In the genomic region with DNA sequence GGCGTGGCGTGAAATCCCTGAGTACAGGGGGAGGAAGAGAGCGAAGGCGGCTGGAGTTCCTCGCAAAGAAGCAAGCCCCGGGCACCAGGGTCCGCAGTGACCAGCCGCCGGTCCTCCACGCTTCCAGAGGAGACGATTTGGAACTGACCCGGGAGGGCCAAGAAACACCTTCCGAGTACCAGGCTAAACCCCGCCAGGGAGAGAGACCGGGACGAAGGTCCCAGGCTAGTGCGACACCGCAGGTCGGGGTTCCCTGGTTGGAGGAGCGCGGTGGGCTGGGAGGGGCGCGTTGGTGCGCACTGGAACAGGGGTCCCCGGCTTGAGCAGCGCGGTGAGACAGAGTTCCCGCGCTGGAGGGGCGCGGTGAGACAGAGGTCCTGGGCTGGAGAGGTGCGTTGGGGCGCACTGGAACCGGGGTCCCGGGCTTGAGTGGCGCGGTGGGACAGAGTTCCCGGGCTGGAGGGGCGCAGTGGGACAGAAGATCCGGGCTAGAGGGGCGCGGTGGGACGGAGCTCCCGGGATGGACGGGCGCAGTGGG, we compare ENCODE assay signal across 8 cellular contexts. TPM values are rescaled to one million over a fixed set of nuclear protein-coding genes. Genes with fewer than 3 reads are reported as not detected.
DNase-seq lines count a peak whose midpoint lies in the region; ATAC-seq and TF ChIP-seq lines count a peak whose summit lies in the region.

No MANE protein-coding gene starts in this region.

- H3K4me3 ChIP-seq in ascending aorta, result peak overlapping the region; percentile 80 to 92
- peak overlapping the region; percentile 76 for H3K4me3 ChIP-seq in hepatocyte
- peak overlapping the region; percentile 89 for H3K4me3 ChIP-seq in rectal smooth muscle tissue (ENCODE audit: low read length)

- peak overlapping the region; percentile 82 for H3K9ac ChIP-seq in rectal smooth muscle tissue (ENCODE audit: low read length)

- intact Hi-C loops in ascending aorta (cut with DNase I), result loop anchor here (1.0 to 10.0 kb wide), 2 partner anchors 13 to 1289 kb away; a partner anchor contains a TSS

- H3K79me2 ChIP-seq in hepatocyte, result peaks cover 57% of the 10 kb centered on the region

- no peak for TF ChIP-seq CTCF in ascending aorta (IDR thresholded peaks at IDR 0.05)
- no peak for TF ChIP-seq CTCF in hepatocyte (IDR thresholded peaks at IDR 0.05; ENCODE audit: poor library complexity)

- H3K27ac ChIP-seq in ascending aorta, result peak overlapping the region; percentile 96 to 98
- H3K27ac ChIP-seq in hepatocyte, result peak overlapping the region; percentile 91
- peak overlapping the region; percentile 80 for H3K27ac ChIP-seq in rectal smooth muscle tissue (ENCODE audit: low read depth, low read length)

- no peaks in the 10 kb centered on the region for H3K9me3 ChIP-seq in ascending aorta
- no peaks in the 10 kb centered on the region for H3K9me3 ChIP-seq in hepatocyte (ENCODE audit: low read depth)

- H3K9me2 ChIP-seq in hepatocyte (replicated peaks; ENCODE audit: insufficient read depth), result no peaks in the 10 kb centered on the region

- peaks cover 18% of the 10 kb centered on the region for H4K20me1 ChIP-seq in hepatocyte (ENCODE audit: insufficient read depth, poor library complexity, severe bottlenecking)

- under 1% methylated on average over 28 of the region's 46 CpGs for WGBS in hepatocyte (ENCODE audit: low lambda C conversion rate, missing lambda C conversion rate)

- H3K4me1 ChIP-seq in ascending aorta (peaks cover 8 to 10% of the 10 kb centered on the region in 2 donors), hepatocyte (ENCODE audit: insufficient read depth) (peaks cover 15% of the 10 kb centered on the region), rectal smooth muscle tissue (ENCODE audit: control insufficient read depth, insufficient read depth, low read length) (no peaks in the 10 kb centered on the region)

- DNase-seq in activated effector memory CD4-positive, alpha-beta T cell treated with anti-CD3 and anti-CD28 coated beads, Interleukin-2, amount 50 U/mL, for 16 hours, result peak; percentile 72
- no peak for DNase-seq in activated effector memory CD4-positive, alpha-beta T cell treated with Interleukin-2 at 50 U/mL for 16 hours
- DNase-seq in NCI-H226 (peak; percentile 9), ascending aorta (ENCODE audit: low spot score in 2 of 2) (peak in 1 of 2 donors; percentile 70), hepatocyte (ENCODE audit: low spot score) (peak; percentile 60), NCI-H1436 treated with DMSO at 0.1 percent for 48 hours (lab: John Stamatoyannopoulos, UW) (no peak)

- no peaks in the 10 kb centered on the region for H3K36me3 ChIP-seq in ascending aorta
- no peaks in the 10 kb centered on the region for H3K36me3 ChIP-seq in hepatocyte (replicated peaks; ENCODE audit: insufficient read depth, low read depth)
- no peaks in the 10 kb centered on the region for H3K36me3 ChIP-seq in rectal smooth muscle tissue (ENCODE audit: control insufficient read depth, insufficient read depth, low read length)

- peak overlapping the region; percentile 42 for H2AFZ ChIP-seq in hepatocyte

- no peak for ATAC-seq in HG03442 (IDR thresholded peaks at IDR 0.05; ENCODE audit: unreplicated experiment)

- H3K27me3 ChIP-seq in ascending aorta, result no peaks in the 10 kb centered on the region
- H3K27me3 ChIP-seq in hepatocyte, result no peaks in the 10 kb centered on the region
- no peaks in the 10 kb centered on the region for H3K27me3 ChIP-seq in rectal smooth muscle tissue (ENCODE audit: control insufficient read depth, insufficient read depth, low read length)

- peak overlapping the region; percentile 81 for H3K4me2 ChIP-seq in hepatocyte

RNA-seq across cellular contexts. Expression of a gene that starts 0.9 kb away (rescaled TPM):
- total RNA-seq in ascending aorta (26.2 TPM), hepatocyte (66.6 and 68.3 TPM in 2 replicates)
- 40.4 and 45.6 TPM in 2 replicates for polyA plus RNA-seq in hepatocyte

RNA-seq across cellular contexts. Expression of a gene that starts 13.0 kb away (rescaled TPM):
- 3.8 TPM for total RNA-seq in ascending aorta
- 46.5 and 49.5 TPM in 2 replicates for total RNA-seq in hepatocyte
- polyA plus RNA-seq in hepatocyte, result 24.7 and 29.0 TPM in 2 replicates

Comparison
In these comparisons a context has a peak if more than half of its experiments do, and no peak if none do; other contexts are left out.
1. DNase-seq: peak in activated effector memory CD4-positive, alpha-beta T cell treated with anti-CD3 and anti-CD28 coated beads, Interleukin-2, amount 50 U/mL, for 16 hours (single experiment), NCI-H226 (single experiment) and hepatocyte (single experiment); none in activated effector memory CD4-positive, alpha-beta T cell treated with Interleukin-2 at 50 U/mL for 16 hours (single experiment) and NCI-H1436 treated with DMSO at 0.1 percent for 48 hours (single experiment).
2. Peak in every context shown above with its lines, with median percentiles within 50 percentile points of each other: H3K27ac ChIP-seq and H3K4me3 ChIP-seq.